8 cellular contexts compared by ENCODE assay signal in the genomic region with DNA sequence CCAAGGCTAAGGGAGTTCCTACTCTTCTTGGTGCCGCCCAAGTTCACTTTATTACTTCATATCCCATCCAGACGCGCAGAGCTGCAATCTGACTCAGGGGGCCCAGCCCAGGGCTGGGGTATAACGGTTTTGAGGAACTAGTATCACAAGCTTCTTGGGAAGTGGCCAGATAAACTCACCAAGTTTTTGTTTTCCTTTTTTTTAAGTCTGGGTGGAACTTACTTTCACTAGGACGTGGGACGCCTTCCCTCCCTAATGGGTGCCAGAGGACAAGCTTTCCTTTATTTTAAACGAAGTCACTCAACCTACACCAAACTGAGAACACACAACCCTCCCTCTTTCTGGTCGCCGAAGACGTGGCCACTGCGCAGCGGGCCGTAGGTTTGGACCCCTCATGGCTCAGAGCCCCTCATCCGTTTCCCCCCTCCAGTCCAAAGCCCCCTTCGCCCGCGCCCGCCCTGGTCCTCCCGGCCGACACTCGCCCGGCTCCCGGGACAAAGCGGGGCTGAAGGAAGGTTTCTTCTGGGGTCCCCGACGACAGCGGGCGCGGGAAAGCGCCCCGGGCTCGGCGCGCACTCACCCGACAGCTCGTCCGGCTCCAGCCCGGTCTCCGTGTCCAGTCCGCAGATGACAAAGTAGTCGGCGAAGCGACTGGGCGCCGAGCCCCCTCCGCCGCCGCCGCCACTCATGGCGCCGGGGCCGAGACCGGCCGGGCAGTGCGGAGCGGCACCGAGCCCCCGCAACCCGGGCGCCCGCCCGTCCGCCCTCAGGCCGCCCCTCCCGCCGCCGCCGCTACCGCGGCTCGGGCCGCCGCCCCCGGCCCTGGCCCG. TPM values are rescaled to one million over a fixed set of nuclear protein-coding genes. Genes with fewer than 3 reads are reported as not detected.
DNase-seq lines count a peak whose midpoint lies in the region; ATAC-seq and TF ChIP-seq lines count a peak whose summit lies in the region.

No MANE protein-coding gene starts in this region.

- intact Hi-C loops in Calu3 (cut with micrococcal nuclease; ENCODE audit: unreplicated experiment) (no loop called here), activated B cell treated with CpG ODN at 0.5 μM for 24 hours (cut with micrococcal nuclease) (loop anchor here (1.0 to 5.0 kb wide), 7 partner anchors 18 to 197 kb away; a partner anchor contains a TSS), right lobe of liver (cut with DNase I) (no loop called here)

- ATAC-seq in GM21619 (IDR thresholded peaks at IDR 0.05; ENCODE audit: unreplicated experiment) (peak; percentile 12), activated B cell treated with CpG ODN at 0.5 μM for 24 hours (ENCODE audit: low read depth) (peak; percentile 51), right lobe of liver (peak; percentile 47 to 62 (median 56))

- H3K9me3 Mint-ChIP-seq in Calu3 (ENCODE audit: low read depth, unreplicated experiment), result no peaks in the 10 kb centered on the region
- H3K9me3 Mint-ChIP-seq in activated B cell treated with CpG ODN at 0.5 μM for 24 hours, result no peaks in the 10 kb centered on the region

- H2AFZ ChIP-seq in KMS-11 (ENCODE audit: low read depth), result peak overlapping the region; percentile 57; the same call in 1 of the 2 replicates

- TF ChIP-seq POLR2A in right lobe of liver (IDR thresholded peaks at IDR 0.05), result no peak

- CTCF ChIA-PET in Calu3 (lab: Charles Lee) (no interaction called here), activated B cell treated with CpG ODN at 0.5 μM for 24 hours (lab: Charles Lee) (interaction anchor here (0.8 kb wide), 1 partner anchor 242 kb away, joined by 4 read pairs; no protein-coding TSS in a partner anchor)

- peaks cover 36% of the 10 kb centered on the region for H3K4me1 ChIP-seq in KMS-11 (ENCODE audit: low read depth, poor library complexity, severe bottlenecking)
- peaks cover 0 to 11% of the 10 kb centered on the region in 2 donors for H3K4me1 ChIP-seq in duodenal mucosa (ENCODE audit: control insufficient read depth in 1 of 2, insufficient read depth in 2 of 2, low read length in 2 of 2)
- H3K4me1 ChIP-seq in right lobe of liver, result peaks cover 0 to 8% (median 0%) of the 10 kb centered on the region in 4 donors

- no peaks in the 10 kb centered on the region for H3K79me2 ChIP-seq in KMS-11 (ENCODE audit: insufficient read depth, low read depth)

- TF ChIP-seq CTCF in Calu3 (IDR thresholded peaks at IDR 0.05; ENCODE audit: unreplicated experiment) (no peak), KMS-11 (conservative IDR thresholded peaks at IDR 0.05; ENCODE audit: low read depth, low read length) (no peak), activated B cell treated with CpG ODN at 0.5 μM for 24 hours (IDR thresholded peaks at IDR 0.05) (no peak), right lobe of liver (IDR thresholded peaks at IDR 0.05) (no peak)

- WGBS in right lobe of liver (ENCODE audit: insufficient coverage, low coverage, low lambda C conversion rate, missing lambda C conversion rate), result under 1% methylated on average over 23 of the region's 75 CpGs

- H3K9ac ChIP-seq in KMS-11 (peak overlapping the region; percentile 35; the same call in 1 of the 2 replicates), duodenal mucosa (ENCODE audit: low read depth in 1 of 2, low read length in 2 of 2) (peak overlapping the region; percentile 36 to 68)

- H3K36me3 ChIP-seq in KMS-11 (ENCODE audit: insufficient read depth) (no peaks in the 10 kb centered on the region), duodenal mucosa (ENCODE audit: control insufficient read depth in 1 of 2, insufficient read depth in 2 of 2, low read length in 2 of 2) (no peaks in the 10 kb centered on the region), right lobe of liver (no peaks in the 10 kb centered on the region)

- H3K4me1 Mint-ChIP-seq in Calu3 (ENCODE audit: low read depth, unreplicated experiment) (peaks cover 21% of the 10 kb centered on the region), activated B cell treated with CpG ODN at 0.5 μM for 24 hours (peaks cover 44% of the 10 kb centered on the region)

- H3K4me3 Mint-ChIP-seq in Calu3 (ENCODE audit: low read depth, unreplicated experiment) (peak overlapping the region; percentile 88), activated B cell treated with CpG ODN at 0.5 μM for 24 hours (peak overlapping the region; percentile 94)

- BruUV-seq in Calu3 (replicated peaks; lab: Mats Ljungman, UMichigan), result no TSS peak

- H3K27me3 Mint-ChIP-seq in Calu3 (ENCODE audit: unreplicated experiment) (no peaks in the 10 kb centered on the region), activated B cell treated with CpG ODN at 0.5 μM for 24 hours (no peaks in the 10 kb centered on the region)

- H3K4me3 ChIP-seq in KMS-11 (IDR thresholded peaks at IDR 0.05; ENCODE audit: insufficient read depth, low read depth, low read length) (no peak overlapping the region), duodenal mucosa (ENCODE audit: low read depth in 1 of 2, low read length in 2 of 2) (peak overlapping the region; percentile 70 to 71), right lobe of liver (peak overlapping the region; percentile 75 to 94 (median 86))

- H3K36me3 Mint-ChIP-seq in Calu3 (ENCODE audit: insufficient read depth, unreplicated experiment), result peaks cover 24% of the 10 kb centered on the region
- peaks cover 6% of the 10 kb centered on the region for H3K36me3 Mint-ChIP-seq in activated B cell treated with CpG ODN at 0.5 μM for 24 hours (ENCODE audit: low read depth)

- H3K27ac Mint-ChIP-seq in Calu3 (ENCODE audit: unreplicated experiment) (peak overlapping the region; percentile 85), activated B cell treated with CpG ODN at 0.5 μM for 24 hours (peak overlapping the region; percentile 93)

- DNase-seq in Calu3 (peak; percentile 16), activated B cell treated with CpG ODN at 0.5 μM for 24 hours (peak; percentile 32), right lobe of liver (peak; percentile 51 to 69 (median 65)), NCI-H446 treated with DMSO at 0.1 percent for 48 hours (lab: John Stamatoyannopoulos, UW) (no peak)
- peak; percentile 14 to 24 for DNase-seq in stimulated activated CD4-positive, alpha-beta T cell treated with anti-CD3 and anti-CD28 coated beads, Interleukin-4, amount 100 ng/mL, for 48 hours (ENCODE audit: low read depth in 2 of 2)

- POLR2A ChIA-PET in activated B cell treated with CpG ODN at 0.5 μM for 24 hours (lab: Charles Lee), result interaction anchor here (0.6 to 2.7 kb wide), 12 partner anchors 9 to 196 kb away, joined by 3 to 16 read pairs (median 5); a partner anchor contains a TSS

- H4K20me1 ChIP-seq in KMS-11 (ENCODE audit: insufficient read depth), result no peaks in the 10 kb centered on the region

- H3K4me2 ChIP-seq in KMS-11, result peak overlapping the region; percentile 98

- H3K27ac ChIP-seq in KMS-11 (no peak overlapping the region), duodenal mucosa (ENCODE audit: low read depth, low read length) (peak overlapping the region; percentile 88), right lobe of liver (peak overlapping the region; percentile 86 to 99 (median 92))

- H3K27me3 ChIP-seq in KMS-11 (ENCODE audit: insufficient read depth, low read depth), result peaks cover 32% of the 10 kb centered on the region
- no peaks in the 10 kb centered on the region for H3K27me3 ChIP-seq in duodenal mucosa (ENCODE audit: control insufficient read depth in 1 of 2, insufficient read depth in 2 of 2, low read length in 2 of 2)
- no peaks in the 10 kb centered on the region for H3K27me3 ChIP-seq in right lobe of liver

- H3K9me3 ChIP-seq in duodenal mucosa (ENCODE audit: control insufficient read depth in 1 of 2, low read length in 2 of 2) (no peaks in the 10 kb centered on the region), right lobe of liver (no peaks in the 10 kb centered on the region)

RNA-seq across cellular contexts. Expression of a gene that starts 0.6 kb away (rescaled TPM):
- 31.6 and 40.0 TPM in 2 replicates for total RNA-seq in Calu3 (2022)
- 23.2 and 24.4 TPM in 2 replicates for total RNA-seq in activated B cell treated with CpG ODN at 0.5 μM for 24 hours
- total RNA-seq in right lobe of liver, result 10 to 100 TPM; 14.4 to 38.7 (median 20.4) TPM

RNA-seq across cellular contexts. Expression of a gene that starts 49.8 kb away (rescaled TPM):
- total RNA-seq in Calu3 (2022) (71.8 and 72.0 TPM in 2 replicates), activated B cell treated with CpG ODN at 0.5 μM for 24 hours (19.4 and 21.7 TPM in 2 replicates), right lobe of liver (10 to 100 TPM; 14.4 to 30.0 (median 23.2) TPM)
